8 cellular contexts compared by ENCODE assay signal in the genomic region with DNA sequence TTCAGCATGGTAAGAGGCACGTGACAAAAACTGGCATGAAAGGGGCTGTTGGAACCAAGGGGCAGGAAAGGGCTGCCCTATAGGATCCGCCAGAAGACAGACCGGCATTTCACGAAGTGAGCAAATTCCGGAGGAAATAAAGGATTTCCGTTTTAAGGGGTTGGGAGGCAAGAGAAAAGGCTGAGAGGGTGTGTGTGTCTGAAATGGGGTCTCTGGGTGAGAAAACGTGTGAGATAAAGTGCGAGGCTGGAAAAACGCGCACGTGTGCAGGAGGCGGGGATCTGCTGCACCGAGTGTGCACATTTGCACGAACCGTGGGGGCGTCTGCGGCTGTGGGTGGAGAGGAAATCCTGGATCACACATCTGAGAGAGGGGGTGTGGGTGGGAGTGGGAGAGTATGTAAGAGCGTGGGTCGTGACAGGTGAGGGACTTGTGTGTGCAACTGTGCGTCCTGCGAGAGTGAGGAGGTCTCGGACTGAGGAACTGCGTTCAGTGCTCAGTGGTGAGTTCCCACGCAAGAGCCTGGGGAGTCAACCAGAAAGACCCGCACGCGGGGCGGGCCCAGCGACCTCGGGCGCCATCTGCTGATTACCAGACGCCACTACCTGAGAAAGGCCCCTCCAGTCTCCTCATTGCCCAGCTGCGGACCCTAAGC. TPM values are rescaled to one million over a fixed set of nuclear protein-coding genes. Genes with fewer than 3 reads are reported as not detected.
DNase-seq lines count a peak whose midpoint lies in the region; ATAC-seq, FAIRE-seq and TF ChIP-seq lines count a peak whose summit lies in the region.

No MANE protein-coding gene starts in this region.

- CTCF ChIA-PET in HEK293T (lab: Yijun Ruan, JAX) (no interaction called here), activated B cell treated with CpG ODN at 0.5 μM for 24 hours (lab: Charles Lee) (interaction anchor here (0.7 to 2.9 kb wide), 7 partner anchors 24 to 514 kb away, joined by 3 to 15 read pairs (median 5); partner anchors contain the start of gene POP5)

- peaks cover 29% of the 10 kb centered on the region for H3K4me1 Mint-ChIP-seq in activated B cell treated with CpG ODN at 0.5 μM for 24 hours

- TF ChIP-seq CTCF in activated B cell treated with CpG ODN at 0.5 μM for 24 hours (IDR thresholded peaks at IDR 0.05) (peak; percentile 39), bronchial epithelial cell (IDR thresholded peaks at IDR 0.05; ENCODE audit: insufficient read depth, low read length, severe bottlenecking) (peak; percentile 94), spleen (IDR thresholded peaks at IDR 0.05 in 8 of 11, conservative IDR thresholded peaks at IDR 0.05 in 3 of 11) (peak; percentile 57 to 88 (median 83))

- H3K4me3 ChIP-seq in bronchial epithelial cell (ENCODE audit: low read depth, low read length) (no peak overlapping the region), spleen (peak overlapping the region in 7 of 8 donors; percentile 27 to 65 (median 36))

- H3K9me3 ChIP-seq in spleen: peaks cover 0 to 15% (median 12%) of the 10 kb centered on the region in 8 donors

- FAIRE-seq in bronchial epithelial cell (lab: Jason Lieb, UNC): no peak

- no peaks in the 10 kb centered on the region for H3K36me3 Mint-ChIP-seq in activated B cell treated with CpG ODN at 0.5 μM for 24 hours (ENCODE audit: low read depth)

- no peaks in the 10 kb centered on the region for H3K36me3 ChIP-seq in bronchial epithelial cell (ENCODE audit: control insufficient read depth, insufficient read depth, low read length)
- H3K36me3 ChIP-seq in spleen: no peaks in the 10 kb centered on the region

- DNase-seq in CMK (ENCODE audit: low read depth) (peak; percentile 68), HEK293T (ENCODE audit: extremely low spot score) (peak; percentile 89), NCI-H2171 (lab: John Stamatoyannopoulos, UW) (peak; percentile 21), activated B cell treated with CpG ODN at 0.5 μM for 24 hours (peak; percentile 72), bronchial epithelial cell (ENCODE audit: low read depth) (peak; percentile 21), iris pigment epithelial cell (ENCODE audit: low read depth) (peak; percentile 56), spleen (peak; percentile 95)

- peaks cover 2% of the 10 kb centered on the region for H3K9me3 Mint-ChIP-seq in activated B cell treated with CpG ODN at 0.5 μM for 24 hours

- peaks cover 8% of the 10 kb centered on the region for H3K27me3 Mint-ChIP-seq in activated B cell treated with CpG ODN at 0.5 μM for 24 hours

- ATAC-seq in activated B cell treated with CpG ODN at 0.5 μM for 24 hours (ENCODE audit: low read depth) (peak; percentile 96), HG03469 (IDR thresholded peaks at IDR 0.05; ENCODE audit: unreplicated experiment) (no peak)

- H3K4me1 ChIP-seq in spleen: peaks cover 11 to 52% (median 33%) of the 10 kb centered on the region in 6 donors

- TF ChIP-seq POLR2A in spleen (IDR thresholded peaks at IDR 0.05): no peak

- H3K27me3 ChIP-seq in bronchial epithelial cell (ENCODE audit: control insufficient read depth, insufficient read depth, low read length) (peaks cover 1% of the 10 kb centered on the region), spleen (replicated peaks in 1 of 7) (no peaks in the 10 kb centered on the region)

- intact Hi-C loops in activated B cell treated with CpG ODN at 0.5 μM for 24 hours (cut with micrococcal nuclease): loop anchor here (1.0 to 10.0 kb wide), 7 partner anchors 35 to 661 kb away; partner anchors contain the start of genes C12orf43, CABP1 and COX6A1
- intact Hi-C loops in spleen (cut with DNase I; ENCODE audit: low total_unique reads): loop anchor here (5.0 kb wide), 1 partner anchor 33 kb away; no protein-coding TSS in a partner anchor

- H3K27ac ChIP-seq in spleen: peak overlapping the region in 4 of 8 donors; percentile 18 to 54 (median 45)

- 1 to 3% (median 1%) methylated on average over 32 to 33 of the region's 33 CpGs for WGBS in spleen, 5 donors

- no peak overlapping the region for H3K27ac Mint-ChIP-seq in activated B cell treated with CpG ODN at 0.5 μM for 24 hours

- POLR2A ChIA-PET in HEK293T (lab: Yijun Ruan, JAX): no interaction called here
- POLR2A ChIA-PET in activated B cell treated with CpG ODN at 0.5 μM for 24 hours (lab: Charles Lee): interaction anchor here (1.0 kb wide), 1 partner anchor 35 kb away, joined by 4 read pairs; no protein-coding TSS in a partner anchor

- H3K4me3 Mint-ChIP-seq in activated B cell treated with CpG ODN at 0.5 μM for 24 hours: peak overlapping the region; percentile 83

TF ChIP-seq in HEK293T, 16 proteins besides CTCF, POLR2A, EP300 and RAD21:
- TF ChIP-seq L3MBTL2 (conservative IDR thresholded peaks at IDR 0.05) (peak; percentile 82), ZNF384 (IDR thresholded peaks at IDR 0.05) (no peak), TARDBP (IDR thresholded peaks at IDR 0.05) (peak; percentile 79; the same call in 1 of the 2 replicates)

RNA-seq across cellular contexts. Expression of gene P2RX7, which starts 37.0 kb away (rescaled TPM):
- total RNA-seq in activated B cell treated with CpG ODN at 0.5 μM for 24 hours: 2.7 and 5.3 TPM in 2 replicates
- total RNA-seq in bronchial epithelial cell: under 0.01 and 0.77 TPM in 2 replicates
- total RNA-seq in spleen: 10 to 100 TPM in 3 of 7 donors, 1 to 10 TPM in 4; 7.7 to 12.3 (median 9.7) TPM
- 1 to 10 TPM; 1.8 to 5.2 (median 3.7) TPM for polyA plus RNA-seq in spleen

RNA-seq across cellular contexts. Expression of gene OASL, which starts 56.6 kb away (rescaled TPM):
- total RNA-seq in activated B cell treated with CpG ODN at 0.5 μM for 24 hours: 0.86 and 1.4 TPM in 2 replicates
- 0.79 and 7.9 TPM in 2 replicates for total RNA-seq in bronchial epithelial cell
- 1 to 10 TPM; 2.9 to 4.8 (median 3.7) TPM for total RNA-seq in spleen
- 1 to 10 TPM; 1.9 to 2.9 (median 2.4) TPM for polyA plus RNA-seq in spleen

Comparison
In these comparisons a context has a peak if more than half of its experiments do, and no peak if none do; other contexts are left out.
1. DNase-seq: peak in every context shown above with its lines; median percentile 95 in spleen; 89 in HEK293T; 72 in activated B cell treated with CpG ODN at 0.5 μM for 24 hours; 68 in CMK; 56 in iris pigment epithelial cell; 21 in NCI-H2171; 21 in bronchial epithelial cell.
2. CTCF ChIP-seq: peak in every context shown above with its lines; median percentile 94 in bronchial epithelial cell; 83 in spleen; 39 in activated B cell treated with CpG ODN at 0.5 μM for 24 hours.